ENCODE assay signal across 27 cellular contexts in the genomic region with DNA sequence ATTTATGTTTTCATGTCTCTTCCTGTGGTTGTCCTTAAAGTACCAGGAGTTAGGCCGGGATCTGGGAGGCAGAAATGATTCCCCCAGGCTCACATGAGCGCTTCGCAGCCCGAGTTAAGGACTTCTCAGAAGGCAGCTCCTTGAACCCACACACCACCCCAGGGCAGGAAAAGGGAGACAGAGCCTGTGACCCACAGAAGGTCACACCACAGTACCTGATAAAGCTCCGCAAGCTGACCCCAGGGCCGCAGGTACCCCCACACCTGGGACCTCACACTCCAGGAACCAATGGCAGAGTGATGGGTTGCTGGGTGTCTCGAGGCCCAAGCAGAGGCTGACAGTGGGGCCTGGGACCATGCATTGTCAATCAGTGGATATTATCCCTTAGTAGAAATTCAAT.
"Had no signal": no experiment of that assay in that cellular context is flagged by ENCODE, and none has a peak within 500 bp of the region (broad histone marks: within the 10 kb centered on the region; RNA-seq: fewer than 3 reads in every experiment).

No MANE protein-coding gene starts in this region.

- H3K9me3 ChIP-seq: esophagus squamous epithelium, gastrocnemius medialis, lower lobe of right lung, mucosa of descending colon had no signal

- DNase-seq: dermis blood vessel endothelial cell; dorsolateral prefrontal cortex; effector CD8-positive, alpha-beta T cell; effector memory CD8-positive, alpha-beta T cell; erythroblast; esophagus squamous epithelium; foreskin fibroblast; foreskin melanocyte; gastrocnemius medialis; glutamatergic neuron; heart right ventricle; hippocampal formation; left cardiac atrium; left lung; left ventricle myocardium superior; lower lobe of right lung; mesenchymal stem cell; mucosa of descending colon had no signal

- H3K4me1 Mint-ChIP-seq: endodermal cell, mesothelial cell of epicardium had no signal

- H3K4me3 Mint-ChIP-seq: effector memory CD8-positive, alpha-beta T cell; endodermal cell; mesothelial cell of epicardium had no signal

- H3K27ac Mint-ChIP-seq: effector memory CD8-positive, alpha-beta T cell; endodermal cell; mesothelial cell of epicardium had no signal

- H3K27me3 ChIP-seq: dorsolateral prefrontal cortex, esophagus squamous epithelium, gastrocnemius medialis had no signal

- H3K27me3 Mint-ChIP-seq: effector memory CD8-positive, alpha-beta T cell had no signal

- ATAC-seq: effector memory CD8-positive, alpha-beta T cell; esophagus mucosa; gastrocnemius medialis; heart right ventricle; left cardiac atrium; left lung; left ventricle myocardium superior; lower lobe of right lung; mucosa of descending colon had no signal

- H3K27ac ChIP-seq: coronary artery, dorsolateral prefrontal cortex, epithelial cell of prostate, esophagus squamous epithelium, gastrocnemius medialis, heart right ventricle, left lung, lower lobe of right lung had no signal

- FAIRE-seq: colon, endometrium, islet of Langerhans, keratinocyte had no signal

- H3K36me3 ChIP-seq: esophagus squamous epithelium, gastrocnemius medialis, heart right ventricle, left lung, lower lobe of right lung had no signal

- H3K9me3 Mint-ChIP-seq: effector memory CD8-positive, alpha-beta T cell had no signal

- H3K4me1 ChIP-seq: esophagus squamous epithelium, gastrocnemius medialis, heart right ventricle, left lung, lower lobe of right lung had no signal

- H3K36me3 Mint-ChIP-seq: mesothelial cell of epicardium had no signal

- H3K4me3 ChIP-seq: coronary artery, dorsolateral prefrontal cortex, esophagus squamous epithelium, gastrocnemius medialis, heart right ventricle, left lung, lower lobe of right lung, mucosa of descending colon had no signal
